Comparison of ENCODE assay signal across 2 cellular contexts in genomic region chr5:176161431-176161830, GRCh38.
TF ChIP-seq lines count a peak whose summit lies in the region.

No MANE protein-coding gene starts in this region.

TF ChIP-seq in H1, 55 proteins besides CTCF, POLR2A, EP300 and RAD21 (continued from another document):
- TF ChIP-seq RFX5 (IDR thresholded peaks at IDR 0.05; ENCODE audit: borderline replicate concordance, low read depth, low read length) (no peak), MAFK (IDR thresholded peaks at IDR 0.05; ENCODE audit: low read depth, low read length) (no peak), GABPA (IDR thresholded peaks at IDR 0.05; ENCODE audit: borderline replicate concordance, insufficient read depth, low read length) (no peak)

TF ChIP-seq in SK-N-SH treated with all-trans-retinoic acid at 6 μM for 48 hours, 23 proteins besides CTCF, POLR2A, EP300 and RAD21 (continued from another document):
- TF ChIP-seq TSHZ2 (CRISPR knock-in tag; IDR thresholded peaks at IDR 0.05) = no peak
- TF ChIP-seq OSR1 (CRISPR knock-in tag; IDR thresholded peaks at IDR 0.05) = no peak
- no peak for TF ChIP-seq ZNF565 (CRISPR knock-in tag; conservative IDR thresholded peaks at IDR 0.05; ENCODE audit: low read depth)
- TF ChIP-seq ZFP30 (CRISPR knock-in tag; IDR thresholded peaks at IDR 0.05) = no peak
- TF ChIP-seq ZNF70 (CRISPR knock-in tag; IDR thresholded peaks at IDR 0.05) = no peak
- TF ChIP-seq, protein P1, sequence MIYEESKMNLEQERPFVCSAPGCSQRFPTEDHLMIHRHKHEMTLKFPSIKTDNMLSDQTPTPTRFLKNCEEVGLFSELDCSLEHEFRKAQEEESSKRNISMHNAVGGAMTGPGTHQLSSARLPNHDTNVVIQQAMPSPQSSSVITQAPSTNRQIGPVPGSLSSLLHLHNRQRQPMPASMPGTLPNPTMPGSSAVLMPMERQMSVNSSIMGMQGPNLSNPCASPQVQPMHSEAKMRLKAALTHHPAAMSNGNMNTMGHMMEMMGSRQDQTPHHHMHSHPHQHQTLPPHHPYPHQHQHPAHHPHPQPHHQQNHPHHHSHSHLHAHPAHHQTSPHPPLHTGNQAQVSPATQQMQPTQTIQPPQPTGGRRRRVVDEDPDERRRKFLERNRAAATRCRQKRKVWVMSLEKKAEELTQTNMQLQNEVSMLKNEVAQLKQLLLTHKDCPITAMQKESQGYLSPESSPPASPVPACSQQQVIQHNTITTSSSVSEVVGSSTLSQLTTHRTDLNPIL (CRISPR knock-in tag; IDR thresholded peaks at IDR 0.05; ENCODE audit: low read depth) = no peak
- no peak for TF ChIP-seq ISL1 (CRISPR knock-in tag; IDR thresholded peaks at IDR 0.05)
- no peak for TF ChIP-seq ZC3H10 (CRISPR knock-in tag; IDR thresholded peaks at IDR 0.05)
- TF ChIP-seq, protein P2, sequence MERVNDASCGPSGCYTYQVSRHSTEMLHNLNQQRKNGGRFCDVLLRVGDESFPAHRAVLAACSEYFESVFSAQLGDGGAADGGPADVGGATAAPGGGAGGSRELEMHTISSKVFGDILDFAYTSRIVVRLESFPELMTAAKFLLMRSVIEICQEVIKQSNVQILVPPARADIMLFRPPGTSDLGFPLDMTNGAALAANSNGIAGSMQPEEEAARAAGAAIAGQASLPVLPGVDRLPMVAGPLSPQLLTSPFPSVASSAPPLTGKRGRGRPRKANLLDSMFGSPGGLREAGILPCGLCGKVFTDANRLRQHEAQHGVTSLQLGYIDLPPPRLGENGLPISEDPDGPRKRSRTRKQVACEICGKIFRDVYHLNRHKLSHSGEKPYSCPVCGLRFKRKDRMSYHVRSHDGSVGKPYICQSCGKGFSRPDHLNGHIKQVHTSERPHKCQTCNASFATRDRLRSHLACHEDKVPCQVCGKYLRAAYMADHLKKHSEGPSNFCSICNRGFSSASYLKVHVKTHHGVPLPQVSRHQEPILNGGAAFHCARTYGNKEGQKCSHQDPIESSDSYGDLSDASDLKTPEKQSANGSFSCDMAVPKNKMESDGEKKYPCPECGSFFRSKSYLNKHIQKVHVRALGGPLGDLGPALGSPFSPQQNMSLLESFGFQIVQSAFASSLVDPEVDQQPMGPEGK (CRISPR knock-in tag; IDR thresholded peaks at IDR 0.05; ENCODE audit: borderline replicate concordance) = no peak
- TF ChIP-seq POU6F1 (CRISPR knock-in tag; IDR thresholded peaks at IDR 0.05; ENCODE audit: borderline replicate concordance, low read depth) = no peak
- TF ChIP-seq RARB (CRISPR knock-in tag; IDR thresholded peaks at IDR 0.05) = no peak
- no peak for TF ChIP-seq PPARA (CRISPR knock-in tag; IDR thresholded peaks at IDR 0.05; ENCODE audit: borderline replicate concordance)
- TF ChIP-seq, protein P3, sequence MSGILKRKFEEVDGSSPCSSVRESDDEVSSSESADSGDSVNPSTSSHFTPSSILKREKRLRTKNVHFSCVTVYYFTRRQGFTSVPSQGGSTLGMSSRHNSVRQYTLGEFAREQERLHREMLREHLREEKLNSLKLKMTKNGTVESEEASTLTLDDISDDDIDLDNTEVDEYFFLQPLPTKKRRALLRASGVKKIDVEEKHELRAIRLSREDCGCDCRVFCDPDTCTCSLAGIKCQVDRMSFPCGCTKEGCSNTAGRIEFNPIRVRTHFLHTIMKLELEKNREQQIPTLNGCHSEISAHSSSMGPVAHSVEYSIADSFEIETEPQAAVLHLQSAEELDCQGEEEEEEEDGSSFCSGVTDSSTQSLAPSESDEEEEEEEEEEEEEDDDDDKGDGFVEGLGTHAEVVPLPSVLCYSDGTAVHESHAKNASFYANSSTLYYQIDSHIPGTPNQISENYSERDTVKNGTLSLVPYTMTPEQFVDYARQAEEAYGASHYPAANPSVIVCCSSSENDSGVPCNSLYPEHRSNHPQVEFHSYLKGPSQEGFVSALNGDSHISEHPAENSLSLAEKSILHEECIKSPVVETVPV (CRISPR knock-in tag; IDR thresholded peaks at IDR 0.05) = no peak
- TF ChIP-seq CSDC2 (CRISPR knock-in tag; IDR thresholded peaks at IDR 0.05) = no peak
- TF ChIP-seq GLIS3 (CRISPR knock-in tag; IDR thresholded peaks at IDR 0.05) = no peak
